Comparison of ENCODE assay signal across 14 cellular contexts in genomic region chr9:3191715-3192114, GRCh38.
"Had no signal": no experiment of that assay in that cellular context is flagged by ENCODE, and none has a peak within 500 bp of the region (broad histone marks: within the 10 kb centered on the region; RNA-seq: fewer than 3 reads in every experiment).

No MANE protein-coding gene starts in this region.

- H3K9me3 ChIP-seq: stomach, thoracic aorta had no signal

- H2AFZ ChIP-seq: parathyroid adenoma had no signal

- H3K4me3 Mint-ChIP-seq: activated CD8-positive, alpha-beta T cell treated with anti-CD3 and anti-CD28 coated beads for 36 hours; activated naive CD8-positive, alpha-beta T cell treated with anti-CD3 and anti-CD28 coated beads, Interleukin-2, amount 10 ng/mL, durations not matched to agents 7 days and 5 days; immature natural killer cell had no signal

- H3K79me2 ChIP-seq: parathyroid adenoma had no signal

- DNase-seq: activated CD4-positive, alpha-beta T cell treated with anti-CD3 and anti-CD28 coated beads for 4 hours; activated CD8-positive, alpha-beta memory T cell treated with anti-CD3 and anti-CD28 coated beads, Interleukin-2, amount 50 U/mL, for 48 hours; activated CD8-positive, alpha-beta T cell treated with anti-CD3 and anti-CD28 coated beads for 36 hours; activated naive CD8-positive, alpha-beta T cell treated with anti-CD3 and anti-CD28 coated beads, Interleukin-2, amount 10 ng/mL, durations not matched to agents 7 days and 5 days; anterior cingulate cortex; dorsolateral prefrontal cortex; immature natural killer cell; midbrain; stimulated activated CD4-positive, alpha-beta T cell treated with anti-CD3 and anti-CD28 coated beads, Interleukin-4, amount 100 ng/mL, for 4 hours; stomach had no signal

- H3K36me3 ChIP-seq: stomach, thoracic aorta had no signal

- ATAC-seq: activated CD8-positive, alpha-beta T cell treated with anti-CD3 and anti-CD28 coated beads for 36 hours had no signal

- H3K4me1 Mint-ChIP-seq: activated naive CD8-positive, alpha-beta T cell treated with anti-CD3 and anti-CD28 coated beads, Interleukin-2, amount 10 ng/mL, durations not matched to agents 7 days and 5 days; immature natural killer cell had no signal

- H3K27ac ChIP-seq: dorsolateral prefrontal cortex, parathyroid adenoma, stomach, thoracic aorta, VCaP had no signal

- H3K4me1 ChIP-seq: parathyroid adenoma, stomach had no signal

- H3K36me3 Mint-ChIP-seq: activated naive CD8-positive, alpha-beta T cell treated with anti-CD3 and anti-CD28 coated beads, Interleukin-2, amount 10 ng/mL, durations not matched to agents 7 days and 5 days; immature natural killer cell had no signal

- H3K4me3 ChIP-seq: dorsolateral prefrontal cortex, lung, stomach, thoracic aorta had no signal

- H3K9me3 Mint-ChIP-seq: activated CD8-positive, alpha-beta T cell treated with anti-CD3 and anti-CD28 coated beads for 36 hours; activated naive CD8-positive, alpha-beta T cell treated with anti-CD3 and anti-CD28 coated beads, Interleukin-2, amount 10 ng/mL, durations not matched to agents 7 days and 5 days; immature natural killer cell had no signal

- H3K27ac Mint-ChIP-seq: activated CD8-positive, alpha-beta T cell treated with anti-CD3 and anti-CD28 coated beads for 36 hours; activated naive CD8-positive, alpha-beta T cell treated with anti-CD3 and anti-CD28 coated beads, Interleukin-2, amount 10 ng/mL, durations not matched to agents 7 days and 5 days; immature natural killer cell had no signal
